Comparison of ENCODE assay signal across 26 cellular contexts in the genomic region with DNA sequence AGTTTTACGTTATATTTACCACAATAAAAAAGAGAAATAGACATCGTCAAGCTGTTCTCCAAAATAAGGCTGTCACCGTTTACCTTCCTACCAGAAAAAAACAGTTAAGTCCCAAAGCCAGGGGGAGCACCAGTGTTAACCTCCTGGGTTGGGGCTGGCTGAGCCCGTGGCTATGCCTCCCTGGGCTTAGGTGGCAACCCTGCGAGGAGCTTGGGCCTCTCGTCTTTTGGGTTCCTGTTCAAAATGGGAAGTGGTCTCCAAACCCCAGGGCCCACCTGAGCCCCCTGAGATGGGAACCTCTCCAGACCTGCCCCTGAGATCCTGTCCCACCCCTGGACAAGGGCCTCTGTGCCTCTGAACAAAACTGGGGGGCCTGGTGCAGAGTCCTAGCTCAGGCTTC.
"Had no signal": no experiment of that assay in that cellular context is flagged by ENCODE, and none has a peak within 500 bp of the region (broad histone marks: within the 10 kb centered on the region; RNA-seq: fewer than 3 reads in every experiment).

No MANE protein-coding gene starts in this region.

- ATAC-seq: activated CD4-positive, CD25-positive, alpha-beta regulatory T cell treated with anti-CD3 and anti-CD28 coated beads, Interleukin-2, amount 50 U/mL, for 24 hours; activated naive CD8-positive, alpha-beta T cell treated with anti-CD3 and anti-CD28 coated beads, Interleukin-2, amount 50 U/mL, for 24 hours; natural killer cell treated with Interleukin-12 subunit alpha and Interleukin-12 subunit beta and Interleukin-15 and Interleukin-18, amount 100 ng/mL, for 72 hours; stimulated activated naive B cell treated with anti-CD40 and anti-IgM and Interleukin-4, amounts not matched to agents 10 μg/mL and 1 μg/mL and 100 μg/mL, for 72 hours had no signal

- H3K27me3 ChIP-seq: sigmoid colon, tibial nerve had no signal

- DNase-seq: activated CD4-positive, alpha-beta memory T cell treated with anti-CD3 and anti-CD28 coated beads for 36 hours; activated CD4-positive, alpha-beta T cell treated with anti-CD3 and anti-CD28 coated beads for 48 hours; activated CD8-positive, alpha-beta memory T cell treated with anti-CD3 and anti-CD28 coated beads, Interleukin-2, amount 50 U/mL, for 4 hours; activated gamma-delta T cell; activated naive CD8-positive, alpha-beta T cell treated with anti-CD3 and anti-CD28 coated beads, Interleukin-2, amount 50 U/mL, for 24 hours; activated T-cell treated with anti-CD3 and anti-CD28 coated beads, Interleukin-2, amount 50 U/mL, for 1 hour; effector CD8-positive, alpha-beta T cell; erythroblast; sigmoid colon; SK-N-SH; stimulated activated CD4-positive, alpha-beta T cell treated with anti-CD3 and anti-CD28 coated beads, Interleukin-15, amount 100 ng/mL, for 24 hours; stimulated activated CD4-positive, alpha-beta T cell treated with anti-CD3 and anti-CD28 coated beads, Interleukin-2, amount 100 ng/mL, for 24 hours; stimulated activated naive B cell treated with anti-CD40 and anti-IgM and Interleukin-4, amounts not matched to agents 10 μg/mL and 1 μg/mL and 100 μg/mL, for 72 hours; SW 1271; T-helper 9 cell; WERI-Rb-1 had no signal

- H3K4me2 ChIP-seq: SK-N-SH, smooth muscle cell had no signal

- FAIRE-seq: endometrium, islet of Langerhans, TTC549 had no signal

- H3K4me3 Mint-ChIP-seq: activated CD4-positive, alpha-beta memory T cell treated with anti-CD3 and anti-CD28 coated beads for 36 hours; activated naive CD4-positive, alpha-beta T cell treated with anti-CD3 and anti-CD28 coated beads, Interleukin-2, amount 50 U/mL, for 24 hours; activated naive CD8-positive, alpha-beta T cell treated with anti-CD3 and anti-CD28 coated beads, Interleukin-2, amount 50 U/mL, for 24 hours; memory B cell; natural killer cell treated with Interleukin-12 subunit alpha and Interleukin-12 subunit beta and Interleukin-15 and Interleukin-18, amount 100 ng/mL, for 72 hours; stimulated activated naive B cell treated with anti-CD40 and anti-IgM and Interleukin-4, amounts not matched to agents 10 μg/mL and 1 μg/mL and 100 μg/mL, for 72 hours; T-helper 1 cell treated with Interleukin-12 subunit alpha and Interleukin-12 subunit beta and Interleukin-4 antibody, amounts not matched to agents 30 μg/mL and 1 μg/mL, for 36 hours had no signal

- H3K36me3 ChIP-seq: sigmoid colon, WERI-Rb-1 had no signal

- H3K9me3 Mint-ChIP-seq: activated CD4-positive, alpha-beta memory T cell treated with anti-CD3 and anti-CD28 coated beads for 36 hours; activated naive CD4-positive, alpha-beta T cell treated with anti-CD3 and anti-CD28 coated beads, Interleukin-2, amount 50 U/mL, for 24 hours; activated naive CD8-positive, alpha-beta T cell treated with anti-CD3 and anti-CD28 coated beads, Interleukin-2, amount 50 U/mL, for 24 hours; memory B cell; natural killer cell treated with Interleukin-12 subunit alpha and Interleukin-12 subunit beta and Interleukin-15 and Interleukin-18, amount 100 ng/mL, for 72 hours; stimulated activated naive B cell treated with anti-CD40 and anti-IgM and Interleukin-4, amounts not matched to agents 10 μg/mL and 1 μg/mL and 100 μg/mL, for 72 hours; T-helper 1 cell treated with Interleukin-12 subunit alpha and Interleukin-12 subunit beta and Interleukin-4 antibody, amounts not matched to agents 30 μg/mL and 1 μg/mL, for 36 hours had no signal

- H3K27me3 Mint-ChIP-seq: activated CD4-positive, alpha-beta memory T cell treated with anti-CD3 and anti-CD28 coated beads for 36 hours; activated naive CD4-positive, alpha-beta T cell treated with anti-CD3 and anti-CD28 coated beads, Interleukin-2, amount 50 U/mL, for 24 hours; activated naive CD8-positive, alpha-beta T cell treated with anti-CD3 and anti-CD28 coated beads, Interleukin-2, amount 50 U/mL, for 24 hours; memory B cell; natural killer cell treated with Interleukin-12 subunit alpha and Interleukin-12 subunit beta and Interleukin-15 and Interleukin-18, amount 100 ng/mL, for 72 hours; stimulated activated naive B cell treated with anti-CD40 and anti-IgM and Interleukin-4, amounts not matched to agents 10 μg/mL and 1 μg/mL and 100 μg/mL, for 72 hours had no signal

- H3K9ac ChIP-seq: SK-N-SH had no signal

- H3K27ac Mint-ChIP-seq: activated CD4-positive, alpha-beta memory T cell treated with anti-CD3 and anti-CD28 coated beads for 36 hours; activated naive CD4-positive, alpha-beta T cell treated with anti-CD3 and anti-CD28 coated beads, Interleukin-2, amount 50 U/mL, for 24 hours; activated naive CD8-positive, alpha-beta T cell treated with anti-CD3 and anti-CD28 coated beads, Interleukin-2, amount 50 U/mL, for 24 hours; memory B cell; natural killer cell treated with Interleukin-12 subunit alpha and Interleukin-12 subunit beta and Interleukin-15 and Interleukin-18, amount 100 ng/mL, for 72 hours; stimulated activated naive B cell treated with anti-CD40 and anti-IgM and Interleukin-4, amounts not matched to agents 10 μg/mL and 1 μg/mL and 100 μg/mL, for 72 hours; T-helper 1 cell treated with Interleukin-12 subunit alpha and Interleukin-12 subunit beta and Interleukin-4 antibody, amounts not matched to agents 30 μg/mL and 1 μg/mL, for 36 hours had no signal

- H3K36me3 Mint-ChIP-seq: activated CD4-positive, alpha-beta memory T cell treated with anti-CD3 and anti-CD28 coated beads for 36 hours; activated naive CD4-positive, alpha-beta T cell treated with anti-CD3 and anti-CD28 coated beads, Interleukin-2, amount 50 U/mL, for 24 hours; natural killer cell treated with Interleukin-12 subunit alpha and Interleukin-12 subunit beta and Interleukin-15 and Interleukin-18, amount 100 ng/mL, for 72 hours had no signal

- H3K9me3 ChIP-seq: sigmoid colon, SK-N-SH, tibial nerve had no signal

- H3K27ac ChIP-seq: sigmoid colon, WERI-Rb-1 had no signal

- H3K4me3 ChIP-seq: sigmoid colon, smooth muscle cell, tibial nerve had no signal
